Comparison of ENCODE assay signal across 37 cellular contexts in the genomic region with DNA sequence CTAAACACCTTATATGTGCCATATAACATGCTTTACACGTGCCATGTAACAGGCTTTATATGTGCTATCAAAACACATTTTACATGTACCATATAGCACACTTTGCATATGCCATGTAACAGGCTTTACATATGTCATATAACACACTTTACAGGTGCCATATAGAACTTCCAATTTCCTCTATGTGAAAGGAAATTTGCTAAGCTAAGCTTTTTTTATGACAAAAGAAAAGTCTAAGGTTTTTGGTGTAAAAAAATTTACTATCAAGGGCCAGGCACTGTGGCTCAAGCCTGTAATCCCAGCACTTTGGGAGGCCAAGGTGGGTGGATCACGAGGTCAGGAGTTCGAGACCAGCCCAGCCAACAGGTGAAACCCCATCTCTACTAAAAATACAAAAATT.
"Had no signal": no experiment of that assay in that cellular context is flagged by ENCODE, and none has a peak within 500 bp of the region (broad histone marks: within the 10 kb centered on the region; RNA-seq: fewer than 3 reads in every experiment).

No MANE protein-coding gene starts in this region.

- H3K27ac Mint-ChIP-seq: activated B cell treated with CpG ODN at 0.5 μM for 24 hours; activated CD4-positive, alpha-beta memory T cell treated with anti-CD3 and anti-CD28 coated beads for 36 hours; activated CD4-positive, alpha-beta T cell treated with anti-CD3 and anti-CD28 coated beads, Interleukin-2, amount 10 ng/mL, durations not matched to agents 24 days and 14 days; activated CD8-positive, alpha-beta T cell treated with anti-CD3 and anti-CD28 coated beads for 36 hours; activated naive CD4-positive, alpha-beta T cell treated with anti-CD3 and anti-CD28 coated beads for 36 hours; activated naive CD4-positive, alpha-beta T cell treated with anti-CD3 and anti-CD28 coated beads, Interleukin-2, amount 50 U/mL, for 72 hours; activated naive CD8-positive, alpha-beta T cell treated with anti-CD3 and anti-CD28 coated beads for 36 hours; activated T-cell treated with anti-CD3 and anti-CD28 coated beads, Interleukin-2, amount 50 U/mL, for 72 hours; activated T-helper 1 cell treated with anti-CD3 and anti-CD28 coated beads, Interleukin-12 subunit alpha, Interleukin-12 subunit beta, Interleukin-2, Interleukin-4 antibody, amounts not matched to agents 30 ng/mL and 10 ng/mL and 1 ng/mL, durations not matched to agents 14 hours and 24 hours and 36 hours; activated T-helper 17 cell treated with anti-CD3 and anti-CD28 coated beads, Interleukin-2, amount 50 U/mL, for 72 hours; T-helper 1 cell treated with Interleukin-12 subunit alpha and Interleukin-12 subunit beta and Interleukin-4 antibody, amounts not matched to agents 30 μg/mL and 1 μg/mL, for 36 hours; T-helper 2 cell treated with Interferon-gamma antibody and Interleukin-4, amounts not matched to agents 5 μg/mL and 100 μg/mL, for 36 hours had no signal

- DNase-seq: activated B cell treated with CpG ODN at 0.5 μM for 24 hours; activated CD4-positive, alpha-beta memory T cell treated with anti-CD3 and anti-CD28 coated beads for 36 hours; activated CD4-positive, alpha-beta T cell treated with anti-CD3 and anti-CD28 coated beads for 4 hours; activated CD4-positive, alpha-beta T cell treated with anti-CD3 and anti-CD28 coated beads, Interleukin-2, amount 10 ng/mL, durations not matched to agents 24 days and 14 days; activated CD4-positive, alpha-beta T cell treated with anti-CD3 and anti-CD28 coated beads, Interleukin-2, amount 50 U/mL, for 1 hour; activated CD4-positive, alpha-beta T cell treated with anti-CD3 and anti-CD28 coated beads, Interleukin-2, amount 50 U/mL, for 4 hours; activated CD4-positive, CD25-positive, alpha-beta regulatory T cell treated with anti-CD3 and anti-CD28 coated beads, Interleukin-2, amount 50 U/mL, for 72 hours; activated CD8-positive, alpha-beta memory T cell treated with anti-CD3 and anti-CD28 coated beads, Interleukin-2, amount 50 U/mL, for 4 hours; activated CD8-positive, alpha-beta T cell treated with anti-CD3 and anti-CD28 coated beads for 36 hours; activated effector memory CD4-positive, alpha-beta T cell treated with anti-CD3 and anti-CD28 coated beads, Interleukin-2, amount 50 U/mL, for 16 hours; activated gamma-delta T cell treated with Interleukin-2 at 50 U/mL for 16 hours; activated naive CD4-positive, alpha-beta T cell; activated naive CD4-positive, alpha-beta T cell treated with anti-CD3 and anti-CD28 coated beads for 36 hours; activated naive CD4-positive, alpha-beta T cell treated with anti-CD3 and anti-CD28 coated beads, Interleukin-2, amount 50 U/mL, for 16 hours; activated naive CD8-positive, alpha-beta T cell treated with anti-CD3 and anti-CD28 coated beads for 36 hours; activated T-cell treated with anti-CD3 and anti-CD28 coated beads for 4 hours; activated T-cell treated with anti-CD3 and anti-CD28 coated beads, Interleukin-2, amount 50 U/mL, for 1 hour; activated T-cell treated with anti-CD3 and anti-CD28 coated beads, Interleukin-2, amount 50 U/mL, for 4 hours; activated T-cell treated with anti-CD3 and anti-CD28 coated beads, Interleukin-2, amount 50 U/mL, for 72 hours; adrenal gland; amniotic stem cell; aorta; body of pancreas; brain microvascular endothelial cell; central memory CD4-positive, alpha-beta T cell; T-helper 1 cell; T-helper 2 cell; T-helper 9 cell had no signal

- H3K4me3 ChIP-seq: adrenal gland, body of pancreas, breast epithelium had no signal

- H3K4me3 Mint-ChIP-seq: activated B cell treated with CpG ODN at 0.5 μM for 24 hours; activated CD4-positive, alpha-beta memory T cell treated with anti-CD3 and anti-CD28 coated beads for 36 hours; activated CD4-positive, alpha-beta T cell treated with anti-CD3 and anti-CD28 coated beads, Interleukin-2, amount 10 ng/mL, durations not matched to agents 24 days and 14 days; activated CD8-positive, alpha-beta T cell treated with anti-CD3 and anti-CD28 coated beads for 36 hours; activated naive CD4-positive, alpha-beta T cell treated with anti-CD3 and anti-CD28 coated beads for 36 hours; activated naive CD8-positive, alpha-beta T cell treated with anti-CD3 and anti-CD28 coated beads for 36 hours; activated T-cell treated with anti-CD3 and anti-CD28 coated beads, Interleukin-2, amount 50 U/mL, for 4 hours; activated T-cell treated with anti-CD3 and anti-CD28 coated beads, Interleukin-2, amount 50 U/mL, for 72 hours; activated T-helper 1 cell treated with anti-CD3 and anti-CD28 coated beads, Interleukin-12 subunit alpha, Interleukin-12 subunit beta, Interleukin-2, Interleukin-4 antibody, amounts not matched to agents 30 ng/mL and 10 ng/mL and 1 ng/mL, durations not matched to agents 14 hours and 24 hours and 36 hours; activated T-helper 17 cell treated with anti-CD3 and anti-CD28 coated beads, Interleukin-2, amount 50 U/mL, for 72 hours; T-helper 1 cell treated with Interleukin-12 subunit alpha and Interleukin-12 subunit beta and Interleukin-4 antibody, amounts not matched to agents 30 μg/mL and 1 μg/mL, for 36 hours; T-helper 2 cell treated with Interferon-gamma antibody and Interleukin-4, amounts not matched to agents 5 μg/mL and 100 μg/mL, for 36 hours had no signal

- H3K9me3 Mint-ChIP-seq: activated B cell treated with CpG ODN at 0.5 μM for 24 hours; activated CD4-positive, alpha-beta memory T cell treated with anti-CD3 and anti-CD28 coated beads for 36 hours; activated CD4-positive, alpha-beta T cell treated with anti-CD3 and anti-CD28 coated beads, Interleukin-2, amount 10 ng/mL, durations not matched to agents 24 days and 14 days; activated CD8-positive, alpha-beta T cell treated with anti-CD3 and anti-CD28 coated beads for 36 hours; activated naive CD4-positive, alpha-beta T cell treated with anti-CD3 and anti-CD28 coated beads for 36 hours; activated naive CD4-positive, alpha-beta T cell treated with anti-CD3 and anti-CD28 coated beads, Interleukin-2, amount 50 U/mL, for 72 hours; activated naive CD8-positive, alpha-beta T cell treated with anti-CD3 and anti-CD28 coated beads for 36 hours; activated T-cell treated with anti-CD3 and anti-CD28 coated beads, Interleukin-2, amount 50 U/mL, for 4 hours; activated T-cell treated with anti-CD3 and anti-CD28 coated beads, Interleukin-2, amount 50 U/mL, for 72 hours; activated T-helper 1 cell treated with anti-CD3 and anti-CD28 coated beads, Interleukin-12 subunit alpha, Interleukin-12 subunit beta, Interleukin-2, Interleukin-4 antibody, amounts not matched to agents 30 ng/mL and 10 ng/mL and 1 ng/mL, durations not matched to agents 14 hours and 24 hours and 36 hours; activated T-helper 17 cell treated with anti-CD3 and anti-CD28 coated beads, Interleukin-2, amount 50 U/mL, for 72 hours; T-helper 1 cell treated with Interleukin-12 subunit alpha and Interleukin-12 subunit beta and Interleukin-4 antibody, amounts not matched to agents 30 μg/mL and 1 μg/mL, for 36 hours; T-helper 2 cell treated with Interferon-gamma antibody and Interleukin-4, amounts not matched to agents 5 μg/mL and 100 μg/mL, for 36 hours had no signal

- FAIRE-seq: astrocyte, TTC549 had no signal

- ATAC-seq: activated CD8-positive, alpha-beta T cell treated with anti-CD3 and anti-CD28 coated beads for 36 hours; activated naive CD4-positive, alpha-beta T cell treated with anti-CD3 and anti-CD28 coated beads, Interleukin-2, amount 50 U/mL, for 72 hours; activated T-cell treated with anti-CD3 and anti-CD28 coated beads, Interleukin-2, amount 50 U/mL, for 4 hours; activated T-cell treated with anti-CD3 and anti-CD28 coated beads, Interleukin-2, amount 50 U/mL, for 72 hours; activated T-helper 17 cell treated with anti-CD3 and anti-CD28 coated beads, Interleukin-2, amount 50 U/mL, for 72 hours; body of pancreas had no signal

- H3K4me1 ChIP-seq: adrenal gland, body of pancreas, breast epithelium had no signal

- H3K27me3 ChIP-seq: adrenal gland, brain microvascular endothelial cell, breast epithelium had no signal

- H3K36me3 ChIP-seq: adrenal gland, brain microvascular endothelial cell, breast epithelium had no signal

- H3K9me3 ChIP-seq: adrenal gland, body of pancreas, breast epithelium had no signal

- H3K27ac ChIP-seq: adrenal gland, body of pancreas, brain microvascular endothelial cell, breast epithelium, VCaP had no signal

- H3K27me3 Mint-ChIP-seq: activated CD4-positive, alpha-beta memory T cell treated with anti-CD3 and anti-CD28 coated beads for 36 hours had no signal
